21 cellular contexts compared by ENCODE assay signal in genomic region chrX:1027680-1028079, GRCh38.
DNase-seq lines count a peak whose midpoint lies in the region; ATAC-seq and TF ChIP-seq lines count a peak whose summit lies in the region.
"Had no signal": no experiment of that assay in that cellular context is flagged by ENCODE, and none has a peak within 500 bp of the region (broad histone marks: within the 10 kb centered on the region; RNA-seq: fewer than 3 reads in every experiment).

No MANE protein-coding gene starts in this region.

- DNase-seq in T-helper 2 cell treated with Interferon-gamma antibody and Interleukin-4, amounts not matched to agents 5 μg/mL and 100 μg/mL, for 36 hours (ENCODE audit: low spot score): no peak
- no peak for DNase-seq in T-helper 2 cell
- no peak for DNase-seq in activated T-helper 2 cell treated with anti-CD3 and anti-CD28 coated beads, Interferon-gamma antibody, Interleukin-2, Interleukin-4, amounts not matched to agents 10 μg/mL and 5 μg/mL and 100 μg/mL, durations not matched to agents 14 hours and 24 hours and 36 hours (ENCODE audit: low spot score)
- no peak for DNase-seq in naive thymus-derived CD8-positive, alpha-beta T cell
- no peak for DNase-seq in NCI-H748 (lab: John Stamatoyannopoulos, UW; ENCODE audit: unreplicated experiment)
- no peak for DNase-seq in posterior cingulate gyrus
- DNase-seq in activated CD8-positive, alpha-beta memory T cell treated with anti-CD3 and anti-CD28 coated beads, Interleukin-2, amount 50 U/mL, for 48 hours: no peak
- DNase-seq: activated effector memory CD4-positive, alpha-beta T cell treated with anti-CD3 and anti-CD28 coated beads, Interleukin-2, amount 50 U/mL, for 16 hours; cerebellar nuclear complex; effector CD4-positive, alpha-beta T cell; foreskin melanocyte; hippocampal formation; IMR-90; NCI-H748 treated with DMSO at 0.1 percent for 48 hours; OCI-M1; retina; SHP77 treated with DMSO at 0.1 percent for 48 hours; stimulated activated CD4-positive, alpha-beta T cell treated with anti-CD3 and anti-CD28 coated beads, Interleukin-4, amount 100 ng/mL, for 1 hour; substantia nigra; WERI-Rb-1 had no signal

- ATAC-seq in naive thymus-derived CD8-positive, alpha-beta T cell: no peak

- no peaks in the 10 kb centered on the region for H3K27me3 ChIP-seq in DOHH2 (ENCODE audit: control insufficient read depth, low read length)

- H3K27me3 Mint-ChIP-seq in T-helper 2 cell treated with Interferon-gamma antibody and Interleukin-4, amounts not matched to agents 5 μg/mL and 100 μg/mL, for 36 hours (ENCODE audit: low read depth): no peaks in the 10 kb centered on the region
- H3K27me3 Mint-ChIP-seq in activated T-helper 2 cell treated with anti-CD3 and anti-CD28 coated beads, Interferon-gamma antibody, Interleukin-2, Interleukin-4, amounts not matched to agents 10 μg/mL and 5 μg/mL and 100 μg/mL, durations not matched to agents 14 hours and 24 hours and 36 hours (ENCODE audit: low read depth): no peaks in the 10 kb centered on the region
- H3K27me3 Mint-ChIP-seq in naive thymus-derived CD8-positive, alpha-beta T cell: peaks cover 0 to 9% (median 0%) of the 10 kb centered on the region in 5 donors

- peaks cover 13% of the 10 kb centered on the region for H3F3A ChIP-seq in DOHH2 (ENCODE audit: control insufficient read depth, insufficient read depth)

- peaks cover 48% of the 10 kb centered on the region for H3K4me1 ChIP-seq in DOHH2 (ENCODE audit: control insufficient read depth, low read length)

- H3K36me3 Mint-ChIP-seq in T-helper 2 cell treated with Interferon-gamma antibody and Interleukin-4, amounts not matched to agents 5 μg/mL and 100 μg/mL, for 36 hours (ENCODE audit: low read depth): no peaks in the 10 kb centered on the region
- H3K36me3 Mint-ChIP-seq in activated T-helper 2 cell treated with anti-CD3 and anti-CD28 coated beads, Interferon-gamma antibody, Interleukin-2, Interleukin-4, amounts not matched to agents 10 μg/mL and 5 μg/mL and 100 μg/mL, durations not matched to agents 14 hours and 24 hours and 36 hours (ENCODE audit: low read depth): no peaks in the 10 kb centered on the region
- H3K36me3 Mint-ChIP-seq in naive thymus-derived CD8-positive, alpha-beta T cell: peaks cover 0 to 2% (median 0%) of the 10 kb centered on the region in 3 donors

- TF ChIP-seq CTCF in DOHH2 (IDR thresholded peaks at IDR 0.05; ENCODE audit: low read depth, low read length, poor library complexity, severe bottlenecking): no peak

- H3K4me2 ChIP-seq in DOHH2 (ENCODE audit: low read length): no peak overlapping the region

- peak overlapping the region; percentile 97 for H3K27ac ChIP-seq in DOHH2 (ENCODE audit: low read depth, low read length)
- H3K27ac ChIP-seq: WERI-Rb-1 had no signal

- H3K36me3 ChIP-seq in DOHH2 (ENCODE audit: control insufficient read depth, low read length): no peaks in the 10 kb centered on the region
- H3K36me3 ChIP-seq: WERI-Rb-1 had no signal

- H3K4me3 Mint-ChIP-seq in T-helper 2 cell treated with Interferon-gamma antibody and Interleukin-4, amounts not matched to agents 5 μg/mL and 100 μg/mL, for 36 hours: peak overlapping the region; percentile 45
- H3K4me3 Mint-ChIP-seq in activated T-helper 2 cell treated with anti-CD3 and anti-CD28 coated beads, Interferon-gamma antibody, Interleukin-2, Interleukin-4, amounts not matched to agents 10 μg/mL and 5 μg/mL and 100 μg/mL, durations not matched to agents 14 hours and 24 hours and 36 hours (ENCODE audit: low read depth): peak overlapping the region; percentile 47
- H3K4me3 Mint-ChIP-seq in naive thymus-derived CD8-positive, alpha-beta T cell: peak overlapping the region; percentile 48 to 94 (median 81)

- H3K27ac Mint-ChIP-seq in T-helper 2 cell treated with Interferon-gamma antibody and Interleukin-4, amounts not matched to agents 5 μg/mL and 100 μg/mL, for 36 hours: peak overlapping the region; percentile 50
- no peak overlapping the region for H3K27ac Mint-ChIP-seq in activated T-helper 2 cell treated with anti-CD3 and anti-CD28 coated beads, Interferon-gamma antibody, Interleukin-2, Interleukin-4, amounts not matched to agents 10 μg/mL and 5 μg/mL and 100 μg/mL, durations not matched to agents 14 hours and 24 hours and 36 hours
- H3K27ac Mint-ChIP-seq in naive thymus-derived CD8-positive, alpha-beta T cell: peak overlapping the region in 8 of 10 donors; percentile 25 to 98 (median 84)

- H3K4me1 Mint-ChIP-seq in T-helper 2 cell treated with Interferon-gamma antibody and Interleukin-4, amounts not matched to agents 5 μg/mL and 100 μg/mL, for 36 hours (ENCODE audit: low read depth): peaks cover 12% of the 10 kb centered on the region
- peaks cover 12% of the 10 kb centered on the region for H3K4me1 Mint-ChIP-seq in activated T-helper 2 cell treated with anti-CD3 and anti-CD28 coated beads, Interferon-gamma antibody, Interleukin-2, Interleukin-4, amounts not matched to agents 10 μg/mL and 5 μg/mL and 100 μg/mL, durations not matched to agents 14 hours and 24 hours and 36 hours (ENCODE audit: low read depth)
- peaks cover 14 to 32% (median 20%) of the 10 kb centered on the region in 4 donors for H3K4me1 Mint-ChIP-seq in naive thymus-derived CD8-positive, alpha-beta T cell

- intact Hi-C loops in activated T-helper 2 cell treated with anti-CD3 and anti-CD28 coated beads, Interferon-gamma antibody, Interleukin-2, Interleukin-4, amounts not matched to agents 10 μg/mL and 5 μg/mL and 100 μg/mL, durations not matched to agents 14 hours and 24 hours and 36 hours (cut with micrococcal nuclease): no loop called here
- intact Hi-C loops in posterior cingulate gyrus (cut with DNase I): no loop called here

- H3K9me3 ChIP-seq in DOHH2 (ENCODE audit: control insufficient read depth, insufficient read depth, low read length): no peaks in the 10 kb centered on the region

- H3K9me3 Mint-ChIP-seq in T-helper 2 cell treated with Interferon-gamma antibody and Interleukin-4, amounts not matched to agents 5 μg/mL and 100 μg/mL, for 36 hours: peaks cover 3% of the 10 kb centered on the region
- H3K9me3 Mint-ChIP-seq in activated T-helper 2 cell treated with anti-CD3 and anti-CD28 coated beads, Interferon-gamma antibody, Interleukin-2, Interleukin-4, amounts not matched to agents 10 μg/mL and 5 μg/mL and 100 μg/mL, durations not matched to agents 14 hours and 24 hours and 36 hours: peaks cover 6% of the 10 kb centered on the region
- peaks cover 0 to 4% (median 0%) of the 10 kb centered on the region in 9 donors for H3K9me3 Mint-ChIP-seq in naive thymus-derived CD8-positive, alpha-beta T cell

- no peaks in the 10 kb centered on the region for H3K79me2 ChIP-seq in DOHH2 (ENCODE audit: control insufficient read depth, low read length)

- no peaks in the 10 kb centered on the region for H4K20me1 ChIP-seq in DOHH2 (ENCODE audit: control insufficient read depth, insufficient read depth, low read depth, low read length)

- H3K4me3 ChIP-seq in DOHH2 (ENCODE audit: low read length): no peak overlapping the region

- H3K9me2 ChIP-seq in DOHH2 (replicated peaks; ENCODE audit: control insufficient read depth, low read length): no peaks in the 10 kb centered on the region

- POLR2A ChIA-PET in naive thymus-derived CD8-positive, alpha-beta T cell (lab: Charles Lee): no interaction called here
